ENCODE assay signal across 8 cellular contexts in genomic region chr14:87888136-87888999, GRCh38.
DNase-seq lines count a peak whose midpoint lies in the region; ATAC-seq and TF ChIP-seq lines count a peak whose summit lies in the region.

No MANE protein-coding gene starts in this region.

- TF ChIP-seq CTCF in WI38 (IDR thresholded peaks at IDR 0.05; ENCODE audit: low read depth, low read length) = peak; percentile 62
- TF ChIP-seq CTCF in left lung (IDR thresholded peaks at IDR 0.05) = no peak

- peaks cover 6% of the 10 kb centered on the region for H3K27me3 Mint-ChIP-seq in activated CD8-positive, alpha-beta memory T cell treated with anti-CD3 and anti-CD28 coated beads, Interleukin-2, amount 10 ng/mL, durations not matched to agents 7 days and 5 days

- no peak overlapping the region for H3K4me3 Mint-ChIP-seq in activated CD8-positive, alpha-beta memory T cell treated with anti-CD3 and anti-CD28 coated beads, Interleukin-2, amount 10 ng/mL, durations not matched to agents 7 days and 5 days

- no peaks in the 10 kb centered on the region for H3K9me3 ChIP-seq in left lung

- no peak for ATAC-seq in activated CD8-positive, alpha-beta memory T cell treated with anti-CD3 and anti-CD28 coated beads, Interleukin-2, amount 10 ng/mL, durations not matched to agents 7 days and 5 days
- ATAC-seq in HG03342 (IDR thresholded peaks at IDR 0.05; ENCODE audit: unreplicated experiment) = peak; percentile 66
- peak; percentile 54 for ATAC-seq in left lung
- ATAC-seq in activated CD4-positive, CD25-positive, alpha-beta regulatory T cell treated with anti-CD3 and anti-CD28 coated beads, Interleukin-2, amount 50 U/mL, for 24 hours = no peak
- no peak for ATAC-seq in GM18511 (IDR thresholded peaks at IDR 0.05; ENCODE audit: unreplicated experiment)

- no peaks in the 10 kb centered on the region for H3K36me3 Mint-ChIP-seq in activated CD8-positive, alpha-beta memory T cell treated with anti-CD3 and anti-CD28 coated beads, Interleukin-2, amount 10 ng/mL, durations not matched to agents 7 days and 5 days

- H3K4me3 ChIP-seq in WI38 (ENCODE audit: low read depth, low read length) (no peak overlapping the region), left lung (no peak overlapping the region)

- H3K4me1 ChIP-seq in left lung = no peaks in the 10 kb centered on the region

- intact Hi-C loops in left lung (cut with DNase I) = no loop called here

- no peaks in the 10 kb centered on the region for H3K9me3 Mint-ChIP-seq in activated CD8-positive, alpha-beta memory T cell treated with anti-CD3 and anti-CD28 coated beads, Interleukin-2, amount 10 ng/mL, durations not matched to agents 7 days and 5 days (ENCODE audit: low read depth)

- no peaks in the 10 kb centered on the region for H3K36me3 ChIP-seq in left lung

- DNase-seq in activated CD8-positive, alpha-beta memory T cell treated with anti-CD3 and anti-CD28 coated beads, Interleukin-2, amount 10 ng/mL, durations not matched to agents 7 days and 5 days = peak; percentile 49
- no peak for DNase-seq in activated CD8-positive, alpha-beta memory T cell treated with anti-CD3 and anti-CD28 coated beads, Interleukin-2, amount 50 U/mL, for 4 hours
- DNase-seq in left lung (no peak), NCI-H1436 treated with DMSO at 0.1 percent for 48 hours (lab: John Stamatoyannopoulos, UW) (no peak)

- no peaks in the 10 kb centered on the region for H3K4me1 Mint-ChIP-seq in activated CD8-positive, alpha-beta memory T cell treated with anti-CD3 and anti-CD28 coated beads, Interleukin-2, amount 10 ng/mL, durations not matched to agents 7 days and 5 days

- CTCF ChIA-PET in activated CD8-positive, alpha-beta memory T cell treated with anti-CD3 and anti-CD28 coated beads, Interleukin-2, amount 10 ng/mL, durations not matched to agents 7 days and 5 days (lab: Charles Lee) = no interaction called here

- H3K27ac Mint-ChIP-seq in activated CD8-positive, alpha-beta memory T cell treated with anti-CD3 and anti-CD28 coated beads, Interleukin-2, amount 10 ng/mL, durations not matched to agents 7 days and 5 days = no peak overlapping the region

- H3K27ac ChIP-seq in left lung = no peak overlapping the region

- no peaks in the 10 kb centered on the region for H3K27me3 ChIP-seq in left lung

Comparison
In these comparisons a context has a peak if more than half of its experiments do, and no peak if none do; other contexts are left out.
1. ATAC-seq: peak in HG03342 (single experiment) and left lung (single experiment); none in activated CD8-positive, alpha-beta memory T cell treated with anti-CD3 and anti-CD28 coated beads, Interleukin-2, amount 10 ng/mL, durations not matched to agents 7 days and 5 days (single experiment), activated CD4-positive, CD25-positive, alpha-beta regulatory T cell treated with anti-CD3 and anti-CD28 coated beads, Interleukin-2, amount 50 U/mL, for 24 hours (0 of 2) and GM18511 (single experiment).